In the genomic region with DNA sequence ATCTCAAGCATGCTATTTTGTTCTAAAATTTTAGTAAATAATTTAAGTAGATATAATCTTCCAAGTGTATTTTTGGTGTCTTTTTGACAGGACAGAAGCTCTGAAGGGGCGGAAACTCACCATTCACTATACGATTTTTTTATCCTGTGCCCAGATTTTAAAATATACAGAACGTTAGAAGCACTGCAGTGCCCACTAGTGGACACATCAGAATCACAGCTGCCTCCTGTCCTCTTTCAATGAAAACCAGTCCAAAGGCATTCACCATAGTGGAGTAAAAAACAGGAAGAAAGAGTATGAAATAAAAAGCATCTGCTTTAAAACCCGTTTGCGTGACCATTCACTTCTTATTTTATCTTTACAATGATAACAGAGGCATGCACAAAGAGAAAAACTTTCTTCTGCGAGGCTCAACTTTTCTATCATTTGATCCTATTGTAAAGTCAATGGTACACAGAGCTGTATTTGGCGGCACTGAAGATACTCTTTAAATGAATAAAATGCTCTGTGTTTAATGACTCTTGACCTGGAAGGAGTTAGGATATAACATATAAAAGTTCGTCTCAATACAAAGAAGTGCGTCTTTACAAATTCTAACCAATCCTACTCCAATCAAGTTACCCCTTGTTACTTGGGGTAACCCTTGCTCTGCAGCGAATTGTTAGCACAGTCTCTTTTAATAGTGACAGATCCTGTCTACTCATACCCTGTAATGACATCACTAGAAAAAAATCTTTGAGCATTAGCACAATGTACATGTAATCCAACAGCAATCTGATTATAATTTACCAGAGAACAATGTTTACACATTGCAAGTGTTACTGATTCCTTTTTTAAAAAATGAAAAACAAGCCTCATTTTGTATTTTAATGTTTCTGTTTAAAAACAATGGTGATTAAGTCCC, we compare ENCODE assay signal across 8 cellular contexts.
A peak's percentile ranks its signal among the peaks of the same experiment; 100 is the strongest.
DNase-seq lines count a peak whose midpoint lies in the region; ATAC-seq and TF ChIP-seq lines count a peak whose summit lies in the region.

No MANE protein-coding gene starts in this region.

- no peaks in the 10 kb centered on the region; the same call in 1 of the 2 replicates for H3K9me3 ChIP-seq in Loucy (ENCODE audit: insufficient read depth, low read depth, low read length)
- no peaks in the 10 kb centered on the region for H3K9me3 ChIP-seq in SJSA1 (replicated peaks)
- no peaks in the 10 kb centered on the region for H3K9me3 ChIP-seq in liver (ENCODE audit: control insufficient read depth in 4 of 4, low read length in 3 of 4)

- H3K27me3 ChIP-seq in Loucy (ENCODE audit: insufficient read depth, low read length, poor library complexity, severe bottlenecking) (no peaks in the 10 kb centered on the region), SJSA1 (replicated peaks) (no peaks in the 10 kb centered on the region; the same call in 1 of the 2 replicates), liver (ENCODE audit: control insufficient read depth in 4 of 4, insufficient read depth in 4 of 4, low read length in 3 of 4) (peaks cover 0 to under 1% (median 0%) of the 10 kb centered on the region in 4 donors)

- H3K4me1 ChIP-seq in Loucy (ENCODE audit: insufficient read depth, low read length, poor library complexity, severe bottlenecking) (no peaks in the 10 kb centered on the region), SJSA1 (replicated peaks) (no peaks in the 10 kb centered on the region), liver (ENCODE audit: control insufficient read depth in 4 of 4, insufficient read depth in 4 of 4, low read length in 3 of 4) (no peaks in the 10 kb centered on the region)

- 40% methylated on average over 10 of the region's 10 CpGs for WGBS in liver

- DNase-seq in AG09309 (ENCODE audit: low read depth) (peak; percentile 23), SJSA1 (ENCODE audit: low read depth in 1 of 2, low spot score in 2 of 2) (peak; percentile 44 to 48), coronary artery (ENCODE audit: low spot score) (no peak), NCI-H187 treated with DMSO at 0.1 percent for 48 hours (lab: John Stamatoyannopoulos, UW) (no peak)
- DNase-seq in stimulated activated naive CD8-positive, alpha-beta T cell treated with anti-CD3 and anti-CD28 coated beads, Interleukin-15, Interleukin-2, amounts not matched to agents 100 U/mL and 50 U/mL, for 24 hours: peak; percentile 35

- H3K9me2 ChIP-seq in Loucy (replicated peaks; ENCODE audit: low read depth, low read length): no peaks in the 10 kb centered on the region

- no peak overlapping the region for H3K9ac ChIP-seq in Loucy (ENCODE audit: low read depth, low read length, poor library complexity, severe bottlenecking)
- H3K9ac ChIP-seq in liver (ENCODE audit: low read depth in 1 of 2, low read length in 2 of 2): no peak overlapping the region

- no peak for ATAC-seq in stimulated activated naive CD8-positive, alpha-beta T cell treated with anti-CD3 and anti-CD28 coated beads, Interleukin-15, Interleukin-2, amounts not matched to agents 100 U/mL and 50 U/mL, for 24 hours

- H3K36me3 ChIP-seq in Loucy (ENCODE audit: insufficient read depth, low read length) (no peaks in the 10 kb centered on the region), SJSA1 (no peaks in the 10 kb centered on the region), liver (ENCODE audit: control insufficient read depth in 4 of 4, insufficient read depth in 3 of 4, low read depth in 1 of 4, low read length in 3 of 4) (no peaks in the 10 kb centered on the region)

- H2AFZ ChIP-seq in Loucy (ENCODE audit: low read length): no peak overlapping the region; the same call in 1 of the 2 replicates

- no peaks in the 10 kb centered on the region for H3K79me2 ChIP-seq in Loucy (ENCODE audit: insufficient read depth, low read length)

- no peak overlapping the region for H3K27ac ChIP-seq in SJSA1
- no peak overlapping the region for H3K27ac ChIP-seq in coronary artery
- no peak overlapping the region for H3K27ac ChIP-seq in liver (ENCODE audit: low read depth in 1 of 2, low read length in 2 of 2)

- TF ChIP-seq CTCF in AG09309 (IDR thresholded peaks at IDR 0.05; ENCODE audit: control insufficient read depth, insufficient read depth, low read depth, low read length, missing control alignments) (peak; percentile 86), GM12875 (IDR thresholded peaks at IDR 0.05; ENCODE audit: borderline replicate concordance, insufficient read depth, low read depth, low read length) (peak; percentile 80), Loucy (conservative IDR thresholded peaks at IDR 0.05; ENCODE audit: low read length) (peak; percentile 93), coronary artery (IDR thresholded peaks at IDR 0.05) (peak; percentile 57), liver (IDR thresholded peaks at IDR 0.05; ENCODE audit: low read depth, low read length, missing input control) (peak; percentile 78)

- peak; percentile 71 to 80 for TF ChIP-seq RAD21 in liver (IDR thresholded peaks at IDR 0.05)

- H4K20me1 ChIP-seq in Loucy (ENCODE audit: insufficient read depth, low read length, poor library complexity, severe bottlenecking): no peaks in the 10 kb centered on the region

- H3F3A ChIP-seq in Loucy (ENCODE audit: low read depth): no peaks in the 10 kb centered on the region

- no peak overlapping the region for H3K4me2 ChIP-seq in Loucy (ENCODE audit: low read depth, low read length, poor library complexity, severe bottlenecking)

- no peak overlapping the region for H3K4me3 ChIP-seq in AG09309 (ENCODE audit: control insufficient read depth, low read depth, low read length)
- H3K4me3 ChIP-seq in GM12875 (ENCODE audit: low read depth, low read length): no peak overlapping the region
- H3K4me3 ChIP-seq in Loucy (ENCODE audit: low read length, poor library complexity, severe bottlenecking): no peak overlapping the region
- H3K4me3 ChIP-seq in SJSA1: no peak overlapping the region
- no peak overlapping the region for H3K4me3 ChIP-seq in coronary artery
- H3K4me3 ChIP-seq in liver (ENCODE audit: low read depth in 1 of 3, low read length in 3 of 3): no peak overlapping the region

TF ChIP-seq in liver, 16 proteins besides CTCF, POLR2A, EP300 and RAD21:
- TF ChIP-seq HNF4G (IDR thresholded peaks at IDR 0.05): no peak
- no peak for TF ChIP-seq EGR1 (IDR thresholded peaks at IDR 0.05; ENCODE audit: low read depth in 2 of 2)
- TF ChIP-seq, protein P1, sequence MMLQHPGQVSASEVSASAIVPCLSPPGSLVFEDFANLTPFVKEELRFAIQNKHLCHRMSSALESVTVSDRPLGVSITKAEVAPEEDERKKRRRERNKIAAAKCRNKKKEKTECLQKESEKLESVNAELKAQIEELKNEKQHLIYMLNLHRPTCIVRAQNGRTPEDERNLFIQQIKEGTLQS (IDR thresholded peaks at IDR 0.05): no peak
- no peak for TF ChIP-seq JUND (IDR thresholded peaks at IDR 0.05)
- TF ChIP-seq FOXA2 (IDR thresholded peaks at IDR 0.05): no peak
- no peak for TF ChIP-seq FOXA1 (IDR thresholded peaks at IDR 0.05)
- TF ChIP-seq NR2F2 (IDR thresholded peaks at IDR 0.05): no peak
- TF ChIP-seq RXRA (IDR thresholded peaks at IDR 0.05): no peak
- no peak for TF ChIP-seq YY1 (IDR thresholded peaks at IDR 0.05)
- no peak for TF ChIP-seq MAX (IDR thresholded peaks at IDR 0.05)
- TF ChIP-seq GABPA (IDR thresholded peaks at IDR 0.05 in 1 of 2, conservative IDR thresholded peaks at IDR 0.05 in 1 of 2): no peak
- TF ChIP-seq, protein P2, sequence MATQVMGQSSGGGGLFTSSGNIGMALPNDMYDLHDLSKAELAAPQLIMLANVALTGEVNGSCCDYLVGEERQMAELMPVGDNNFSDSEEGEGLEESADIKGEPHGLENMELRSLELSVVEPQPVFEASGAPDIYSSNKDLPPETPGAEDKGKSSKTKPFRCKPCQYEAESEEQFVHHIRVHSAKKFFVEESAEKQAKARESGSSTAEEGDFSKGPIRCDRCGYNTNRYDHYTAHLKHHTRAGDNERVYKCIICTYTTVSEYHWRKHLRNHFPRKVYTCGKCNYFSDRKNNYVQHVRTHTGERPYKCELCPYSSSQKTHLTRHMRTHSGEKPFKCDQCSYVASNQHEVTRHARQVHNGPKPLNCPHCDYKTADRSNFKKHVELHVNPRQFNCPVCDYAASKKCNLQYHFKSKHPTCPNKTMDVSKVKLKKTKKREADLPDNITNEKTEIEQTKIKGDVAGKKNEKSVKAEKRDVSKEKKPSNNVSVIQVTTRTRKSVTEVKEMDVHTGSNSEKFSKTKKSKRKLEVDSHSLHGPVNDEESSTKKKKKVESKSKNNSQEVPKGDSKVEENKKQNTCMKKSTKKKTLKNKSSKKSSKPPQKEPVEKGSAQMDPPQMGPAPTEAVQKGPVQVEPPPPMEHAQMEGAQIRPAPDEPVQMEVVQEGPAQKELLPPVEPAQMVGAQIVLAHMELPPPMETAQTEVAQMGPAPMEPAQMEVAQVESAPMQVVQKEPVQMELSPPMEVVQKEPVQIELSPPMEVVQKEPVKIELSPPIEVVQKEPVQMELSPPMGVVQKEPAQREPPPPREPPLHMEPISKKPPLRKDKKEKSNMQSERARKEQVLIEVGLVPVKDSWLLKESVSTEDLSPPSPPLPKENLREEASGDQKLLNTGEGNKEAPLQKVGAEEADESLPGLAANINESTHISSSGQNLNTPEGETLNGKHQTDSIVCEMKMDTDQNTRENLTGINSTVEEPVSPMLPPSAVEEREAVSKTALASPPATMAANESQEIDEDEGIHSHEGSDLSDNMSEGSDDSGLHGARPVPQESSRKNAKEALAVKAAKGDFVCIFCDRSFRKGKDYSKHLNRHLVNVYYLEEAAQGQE (IDR thresholded peaks at IDR 0.05): no peak
- no peak for TF ChIP-seq SP1 (IDR thresholded peaks at IDR 0.05)
- no peak for TF ChIP-seq TAF1 (conservative IDR thresholded peaks at IDR 0.05)
- TF ChIP-seq HNF4A (conservative IDR thresholded peaks at IDR 0.05): no peak
- TF ChIP-seq ZBTB33 (IDR thresholded peaks at IDR 0.05): no peak
TF ChIP-seq in liver: peak in this region for 0.

Comparison
In these comparisons a context has a peak if more than half of its experiments do, and no peak if none do; other contexts are left out.
1. DNase-seq: peak in AG09309 (single experiment), SJSA1 (2 of 2) and stimulated activated naive CD8-positive, alpha-beta T cell treated with anti-CD3 and anti-CD28 coated beads, Interleukin-15, Interleukin-2, amounts not matched to agents 100 U/mL and 50 U/mL, for 24 hours (single experiment); none in coronary artery (single experiment) and NCI-H187 treated with DMSO at 0.1 percent for 48 hours (single experiment).
2. Peak in every context shown above with its lines, with median percentiles within 50 percentile points of each other: CTCF ChIP-seq.